Comparison of ENCODE assay signal across 9 cellular contexts in the genomic region with DNA sequence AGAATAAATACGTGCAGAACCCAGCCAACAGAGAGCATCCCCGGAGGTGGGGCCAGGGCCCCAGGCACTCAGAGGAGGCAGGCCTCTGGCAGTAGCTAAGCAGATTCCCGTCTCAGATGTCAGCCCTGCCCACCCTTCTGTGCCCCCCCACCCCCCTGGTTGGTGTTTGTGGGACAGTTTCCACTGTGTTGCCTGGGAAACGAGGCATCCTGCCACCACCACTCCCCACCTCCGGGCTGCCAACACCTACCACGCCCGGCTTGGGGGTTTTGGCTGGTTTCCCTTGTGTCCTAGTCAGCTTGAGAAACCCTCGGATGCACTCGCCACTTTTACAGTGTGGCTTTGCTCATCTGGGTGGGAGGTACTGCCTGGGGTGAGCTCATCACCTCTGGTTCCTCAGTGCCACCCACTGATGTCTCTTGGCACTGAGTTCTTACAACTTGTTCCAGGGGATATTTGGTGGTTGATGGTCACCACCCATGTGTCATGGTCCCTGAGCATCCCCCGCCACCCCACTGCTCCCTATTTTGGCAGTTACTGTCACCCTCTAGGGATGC.
DNase-seq lines count a peak whose midpoint lies in the region; ATAC-seq and TF ChIP-seq lines count a peak whose summit lies in the region.
"Had no signal": no experiment of that assay in that cellular context is flagged by ENCODE, and none has a peak within 500 bp of the region (broad histone marks: within the 10 kb centered on the region; RNA-seq: fewer than 3 reads in every experiment).

No MANE protein-coding gene starts in this region.

- H3K9me2 ChIP-seq in OCI-LY7 (ENCODE audit: insufficient read depth, low read length): no peaks in the 10 kb centered on the region

- peak overlapping the region; percentile 64 for H3K27ac Mint-ChIP-seq in activated CD4-positive, alpha-beta T cell treated with anti-CD3 and anti-CD28 coated beads, Interleukin-2, amount 10 ng/mL, durations not matched to agents 24 days and 14 days

- H3K36me3 Mint-ChIP-seq in activated CD4-positive, alpha-beta T cell treated with anti-CD3 and anti-CD28 coated beads, Interleukin-2, amount 10 ng/mL, durations not matched to agents 24 days and 14 days (ENCODE audit: low read depth): no peaks in the 10 kb centered on the region

- peaks cover 2% of the 10 kb centered on the region for H3K27me3 Mint-ChIP-seq in activated CD4-positive, alpha-beta T cell treated with anti-CD3 and anti-CD28 coated beads, Interleukin-2, amount 10 ng/mL, durations not matched to agents 24 days and 14 days

- CTCF ChIA-PET in OCI-LY7 (lab: Charles Lee; ENCODE audit: unreplicated experiment): no interaction called here

- H3K4me3 ChIP-seq in choroid plexus epithelial cell (ENCODE audit: low read depth, low read length): no peak overlapping the region
- H3K4me3 ChIP-seq in OCI-LY7 (ENCODE audit: low read depth, low read length, poor library complexity, severe bottlenecking): no peak overlapping the region
- H3K4me3 ChIP-seq: cardiac muscle cell had no signal

- ATAC-seq in omental fat pad (ENCODE audit: low FRiP score) (peak; percentile 76), GM21381 (IDR thresholded peaks at IDR 0.05; ENCODE audit: unreplicated experiment) (no peak), HG02973 (IDR thresholded peaks at IDR 0.05; ENCODE audit: unreplicated experiment) (no peak)

- H2AFZ ChIP-seq in OCI-LY7 (ENCODE audit: low read length): no peak overlapping the region

- no TSS peak for BruUV-seq in OCI-LY7 (replicated peaks; lab: Mats Ljungman, UMichigan)

- H3K4me3 Mint-ChIP-seq in activated CD4-positive, alpha-beta T cell treated with anti-CD3 and anti-CD28 coated beads, Interleukin-2, amount 10 ng/mL, durations not matched to agents 24 days and 14 days: peak overlapping the region; percentile 32

- no peaks in the 10 kb centered on the region for H3K4me1 ChIP-seq in OCI-LY7 (ENCODE audit: insufficient read depth, low read length, poor library complexity, severe bottlenecking)

- POLR2A ChIA-PET in OCI-LY7 (lab: Charles Lee): no interaction called here

- peak; percentile 97 for DNase-seq in AG08395 (ENCODE audit: low spot score)
- peak; percentile 99 for DNase-seq in M059J (ENCODE audit: low read depth)
- peak; percentile 93 for DNase-seq in activated CD4-positive, alpha-beta T cell treated with anti-CD3 and anti-CD28 coated beads, Interleukin-2, amount 10 ng/mL, durations not matched to agents 24 days and 14 days
- peak; percentile 67 for DNase-seq in choroid plexus epithelial cell (ENCODE audit: low read depth)
- no peak for DNase-seq in omental fat pad (ENCODE audit: low spot score)
- DNase-seq in OCI-LY7 (ENCODE audit: low spot score): no peak

- no peak overlapping the region for H3K4me2 ChIP-seq in OCI-LY7 (ENCODE audit: low read length)

- peaks cover 19% of the 10 kb centered on the region for H3K9me3 Mint-ChIP-seq in activated CD4-positive, alpha-beta T cell treated with anti-CD3 and anti-CD28 coated beads, Interleukin-2, amount 10 ng/mL, durations not matched to agents 24 days and 14 days

- intact Hi-C loops in activated CD4-positive, alpha-beta T cell treated with anti-CD3 and anti-CD28 coated beads, Interleukin-2, amount 10 ng/mL, durations not matched to agents 24 days and 14 days (cut with micrococcal nuclease): loop anchor here (1.0 to 2.0 kb wide), 5 partner anchors 9 to 148 kb away; partner anchors contain the start of genes ADAM17 and YWHAQ
- intact Hi-C loops in OCI-LY7 (cut with micrococcal nuclease; ENCODE audit: unreplicated experiment): no loop called here

- no peaks in the 10 kb centered on the region for H3K9me3 ChIP-seq in OCI-LY7 (ENCODE audit: low read length)

- no peaks in the 10 kb centered on the region for H4K20me1 ChIP-seq in OCI-LY7 (ENCODE audit: insufficient read depth, low read length)

- TF ChIP-seq CTCF in choroid plexus epithelial cell (conservative IDR thresholded peaks at IDR 0.05; ENCODE audit: low read depth, low read length) (no peak), omental fat pad (IDR thresholded peaks at IDR 0.05) (no peak), OCI-LY7 (conservative IDR thresholded peaks at IDR 0.05; ENCODE audit: low read length) (no peak)

- peaks cover 41% of the 10 kb centered on the region for H3K4me1 Mint-ChIP-seq in activated CD4-positive, alpha-beta T cell treated with anti-CD3 and anti-CD28 coated beads, Interleukin-2, amount 10 ng/mL, durations not matched to agents 24 days and 14 days

- no peaks in the 10 kb centered on the region for H3K79me2 ChIP-seq in OCI-LY7 (ENCODE audit: insufficient read depth, low read depth, low read length)

- no peaks in the 10 kb centered on the region for H3K36me3 ChIP-seq in OCI-LY7 (ENCODE audit: insufficient read depth, low read length)
- H3K36me3 ChIP-seq: cardiac muscle cell had no signal

- no peak overlapping the region for H3K27ac ChIP-seq in OCI-LY7 (ENCODE audit: low read depth, low read length, poor library complexity, severe bottlenecking)
- H3K27ac ChIP-seq: cardiac muscle cell had no signal

Comparison
In these comparisons a context has a peak if more than half of its experiments do, and no peak if none do; other contexts are left out.
1. DNase-seq: peak in AG08395 (single experiment), M059J (single experiment), activated CD4-positive, alpha-beta T cell treated with anti-CD3 and anti-CD28 coated beads, Interleukin-2, amount 10 ng/mL, durations not matched to agents 24 days and 14 days (single experiment) and choroid plexus epithelial cell (single experiment); none in omental fat pad (single experiment) and OCI-LY7 (single experiment).